Comparison of ENCODE assay signal across 8 cellular contexts in the genomic region with DNA sequence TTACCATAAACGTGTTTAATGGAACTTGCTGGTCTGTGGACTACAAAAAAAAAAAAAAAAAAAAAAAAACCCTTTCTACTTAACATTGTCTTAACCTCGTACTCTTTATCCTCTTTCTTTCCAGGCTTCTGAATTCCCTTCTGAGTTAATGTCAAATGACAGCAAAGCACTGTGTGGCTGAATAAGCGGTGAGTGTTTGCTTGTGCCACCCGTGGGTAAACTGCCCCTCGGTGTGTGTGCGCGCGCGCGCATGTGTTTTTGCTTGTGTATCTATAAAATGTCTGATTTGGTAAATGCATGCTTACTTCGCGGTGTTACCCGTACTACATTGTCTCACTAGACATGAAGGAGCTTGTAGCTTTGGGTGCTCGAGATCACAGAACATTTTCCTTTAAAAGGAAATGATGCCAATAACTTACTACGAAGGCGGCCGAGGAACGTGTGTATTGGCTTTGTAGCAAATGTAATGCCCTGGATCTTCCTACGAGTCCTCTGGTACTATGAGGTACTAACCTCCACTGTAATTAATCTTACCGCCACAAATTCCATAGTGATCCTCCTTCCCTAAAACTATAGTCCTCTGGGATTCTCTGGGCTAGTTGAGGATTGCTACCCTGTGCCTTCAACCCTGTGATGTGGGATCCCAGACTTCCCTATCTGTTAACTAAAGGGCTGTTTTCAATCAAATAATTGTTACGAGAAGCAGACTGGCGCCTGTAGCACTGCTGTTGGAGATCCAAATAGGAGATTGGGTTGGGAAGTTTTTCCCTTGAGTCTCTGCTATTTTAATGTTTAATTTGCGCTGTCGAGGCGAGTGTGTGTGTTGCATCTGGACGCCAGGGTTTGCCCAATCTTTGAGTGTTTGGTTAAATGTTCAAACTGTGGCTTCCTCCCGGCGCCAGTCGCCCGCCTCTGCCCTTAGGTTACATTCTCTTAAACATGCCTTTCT. TPM values are rescaled to one million over a fixed set of nuclear protein-coding genes. Genes with fewer than 3 reads are reported as not detected.
DNase-seq lines count a peak whose midpoint lies in the region; ATAC-seq and TF ChIP-seq lines count a peak whose summit lies in the region.

No MANE protein-coding gene starts in this region.

- peaks cover 33% of the 10 kb centered on the region for H3K27me3 Mint-ChIP-seq in WTC11 (ENCODE audit: low read depth)

- H3K4me1 ChIP-seq in stomach = peaks cover 32 to 56% (median 48%) of the 10 kb centered on the region in 4 donors

- peak; percentile 65 for DNase-seq in EH (ENCODE audit: low read depth)
- peak; percentile 27 for DNase-seq in NCI-H2029 (lab: John Stamatoyannopoulos, UW)
- no peak for DNase-seq in WTC11 (ENCODE audit: low spot score)
- DNase-seq in dedifferentiated amniotic fluid mesenchymal stem cell (ENCODE audit: extremely low spot score) = peak; percentile 52
- peak; percentile 75 for DNase-seq in medulla oblongata (ENCODE audit: extremely low spot score)
- peak; percentile 45 for DNase-seq in stomach

- H3K36me3 Mint-ChIP-seq in WTC11 = peaks cover 17% of the 10 kb centered on the region

- H3K9me3 Mint-ChIP-seq in WTC11 = no peaks in the 10 kb centered on the region

- intact Hi-C loops in stomach (cut with DNase I; ENCODE audit: low total_unique reads) = no loop called here

- no peak for ATAC-seq in WTC11
- no peak for ATAC-seq in HG03457 (IDR thresholded peaks at IDR 0.05; ENCODE audit: unreplicated experiment)
- no peak for ATAC-seq in HG03280 (IDR thresholded peaks at IDR 0.05; ENCODE audit: unreplicated experiment)

- peak overlapping the region; percentile 74 to 82 (median 80) for H3K4me3 ChIP-seq in stomach

- no peaks in the 10 kb centered on the region for H3K9me3 ChIP-seq in stomach

- peaks cover 40% of the 10 kb centered on the region for H3K4me1 Mint-ChIP-seq in WTC11

- WGBS in stomach, 5 donors = 1 to 2% (median 2%) methylated on average over 30 of the region's 30 CpGs

- no peaks in the 10 kb centered on the region for H3K36me3 ChIP-seq in stomach

- peak overlapping the region; percentile 64 to 99 (median 95) for H3K27ac ChIP-seq in stomach

- TF ChIP-seq POLR2A in stomach (IDR thresholded peaks at IDR 0.05) = no peak

- CTCF ChIA-PET in WTC11 (lab: Charles Lee) = interaction anchor here (0.7 to 2.9 kb wide), 7 partner anchors 10 to 1252 kb away, joined by 3 to 17 read pairs (median 5); no protein-coding TSS in a partner anchor

- TF ChIP-seq CTCF in WTC11 (IDR thresholded peaks at IDR 0.05) (no peak), stomach (IDR thresholded peaks at IDR 0.05) (no peak)

- no peak overlapping the region; the same call in 1 of the 2 replicates for H3K27ac Mint-ChIP-seq in WTC11

- peaks cover 0 to 10% (median 0%) of the 10 kb centered on the region in 3 donors for H3K27me3 ChIP-seq in stomach

- POLR2A ChIA-PET in WTC11 (lab: Charles Lee) = interaction anchor here (1.3 to 2.1 kb wide), 4 partner anchors 13 to 804 kb away, joined by 4 to 11 read pairs (median 6); no protein-coding TSS in a partner anchor

- peak overlapping the region; percentile 94 for H3K4me3 Mint-ChIP-seq in WTC11

- TF ChIP-seq EP300 in stomach (IDR thresholded peaks at IDR 0.05) = no peak

TF ChIP-seq in WTC11, 78 proteins besides CTCF, POLR2A, EP300 and RAD21:
- TF ChIP-seq CBFB (CRISPR knock-in tag; IDR thresholded peaks at IDR 0.05; ENCODE audit: low read depth) = no peak
- TF ChIP-seq, protein P1, sequence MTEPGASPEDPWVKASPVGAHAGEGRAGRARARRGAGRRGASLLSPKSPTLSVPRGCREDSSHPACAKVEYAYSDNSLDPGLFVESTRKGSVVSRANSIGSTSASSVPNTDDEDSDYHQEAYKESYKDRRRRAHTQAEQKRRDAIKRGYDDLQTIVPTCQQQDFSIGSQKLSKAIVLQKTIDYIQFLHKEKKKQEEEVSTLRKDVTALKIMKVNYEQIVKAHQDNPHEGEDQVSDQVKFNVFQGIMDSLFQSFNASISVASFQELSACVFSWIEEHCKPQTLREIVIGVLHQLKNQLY (CRISPR knock-in tag; IDR thresholded peaks at IDR 0.05) = no peak
- TF ChIP-seq, protein P2, sequence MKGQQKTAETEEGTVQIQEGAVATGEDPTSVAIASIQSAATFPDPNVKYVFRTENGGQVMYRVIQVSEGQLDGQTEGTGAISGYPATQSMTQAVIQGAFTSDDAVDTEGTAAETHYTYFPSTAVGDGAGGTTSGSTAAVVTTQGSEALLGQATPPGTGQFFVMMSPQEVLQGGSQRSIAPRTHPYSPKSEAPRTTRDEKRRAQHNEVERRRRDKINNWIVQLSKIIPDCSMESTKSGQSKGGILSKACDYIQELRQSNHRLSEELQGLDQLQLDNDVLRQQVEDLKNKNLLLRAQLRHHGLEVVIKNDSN (CRISPR knock-in tag; IDR thresholded peaks at IDR 0.05) = no peak
- TF ChIP-seq, protein P3, sequence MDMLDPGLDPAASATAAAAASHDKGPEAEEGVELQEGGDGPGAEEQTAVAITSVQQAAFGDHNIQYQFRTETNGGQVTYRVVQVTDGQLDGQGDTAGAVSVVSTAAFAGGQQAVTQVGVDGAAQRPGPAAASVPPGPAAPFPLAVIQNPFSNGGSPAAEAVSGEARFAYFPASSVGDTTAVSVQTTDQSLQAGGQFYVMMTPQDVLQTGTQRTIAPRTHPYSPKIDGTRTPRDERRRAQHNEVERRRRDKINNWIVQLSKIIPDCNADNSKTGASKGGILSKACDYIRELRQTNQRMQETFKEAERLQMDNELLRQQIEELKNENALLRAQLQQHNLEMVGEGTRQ (CRISPR knock-in tag; IDR thresholded peaks at IDR 0.05) = no peak
- no peak for TF ChIP-seq SMAD4 (CRISPR knock-in tag; IDR thresholded peaks at IDR 0.05)
- TF ChIP-seq, protein P4, sequence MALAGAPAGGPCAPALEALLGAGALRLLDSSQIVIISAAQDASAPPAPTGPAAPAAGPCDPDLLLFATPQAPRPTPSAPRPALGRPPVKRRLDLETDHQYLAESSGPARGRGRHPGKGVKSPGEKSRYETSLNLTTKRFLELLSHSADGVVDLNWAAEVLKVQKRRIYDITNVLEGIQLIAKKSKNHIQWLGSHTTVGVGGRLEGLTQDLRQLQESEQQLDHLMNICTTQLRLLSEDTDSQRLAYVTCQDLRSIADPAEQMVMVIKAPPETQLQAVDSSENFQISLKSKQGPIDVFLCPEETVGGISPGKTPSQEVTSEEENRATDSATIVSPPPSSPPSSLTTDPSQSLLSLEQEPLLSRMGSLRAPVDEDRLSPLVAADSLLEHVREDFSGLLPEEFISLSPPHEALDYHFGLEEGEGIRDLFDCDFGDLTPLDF (CRISPR knock-in tag; IDR thresholded peaks at IDR 0.05) = no peak
- no peak for TF ChIP-seq TCF7 (CRISPR knock-in tag; IDR thresholded peaks at IDR 0.05; ENCODE audit: low read depth)
- TF ChIP-seq TP53 (CRISPR knock-in tag; IDR thresholded peaks at IDR 0.05) = no peak

RNA-seq across cellular contexts. Expression of a gene that starts 1.1 kb away (rescaled TPM):
- total RNA-seq in WTC11 (2021) = 38.6 to 55.0 TPM (median 47.0 TPM) in 3 replicates
- 100 to 1,000 TPM in 4 of 5 donors, 10 to 100 TPM in 1; 89.8 to 255 (median 176) TPM for total RNA-seq in stomach
- 10 to 100 TPM; 40.6 to 67.2 (median 57.6) TPM for polyA plus RNA-seq in stomach
